15 cellular contexts compared by ENCODE assay signal in genomic region chr2:11094021-11094810, GRCh38.
DNase-seq lines count a peak whose midpoint lies in the region; TF ChIP-seq lines count a peak whose summit lies in the region.
"Had no signal": no experiment of that assay in that cellular context is flagged by ENCODE, and none has a peak within 500 bp of the region (broad histone marks: within the 10 kb centered on the region; RNA-seq: fewer than 3 reads in every experiment).

No MANE protein-coding gene starts in this region.

- no peak overlapping the region for H2BK120ac ChIP-seq in neuronal stem cell (ENCODE audit: low read depth, low read length)

- H3K27ac ChIP-seq in esophagus muscularis mucosa (replicated peaks in 1 of 4) (no peak overlapping the region), neuronal stem cell (replicated peaks; ENCODE audit: low read length) (no peak overlapping the region), caudate nucleus (ENCODE audit: low read depth, low read length) (no peak overlapping the region)
- H3K27ac ChIP-seq: BLaER1 had no signal

- H2AFZ ChIP-seq in neuronal stem cell (ENCODE audit: low read length) = peak overlapping the region; percentile 67

- TF ChIP-seq CTCF in esophagus muscularis mucosa (IDR thresholded peaks at IDR 0.05) = no peak

- H3K9me3 ChIP-seq in esophagus muscularis mucosa (no peaks in the 10 kb centered on the region), neuronal stem cell (replicated peaks in 1 of 2; ENCODE audit: control insufficient read depth in 2 of 2, insufficient read depth in 1 of 2, low read depth in 1 of 2, low read length in 2 of 2) (no peaks in the 10 kb centered on the region)
- H3K9me3 ChIP-seq: BLaER1, Caco-2 had no signal

- intact Hi-C loops in esophagus muscularis mucosa (cut with DNase I) = no loop called here

- H2AK5ac ChIP-seq in neuronal stem cell (ENCODE audit: low read depth, low read length) = no peak overlapping the region

- no peak for TF ChIP-seq EP300 in esophagus muscularis mucosa (IDR thresholded peaks at IDR 0.05)

- no peak for TF ChIP-seq POLR2A in esophagus muscularis mucosa (IDR thresholded peaks at IDR 0.05; ENCODE audit: low read depth)

- peak overlapping the region; percentile 19 for H2BK15ac ChIP-seq in neuronal stem cell (ENCODE audit: low read length)

- H3K79me1 ChIP-seq in neuronal stem cell (ENCODE audit: low read depth, low read length) = no peaks in the 10 kb centered on the region

- peak overlapping the region; percentile 73 for H2BK12ac ChIP-seq in neuronal stem cell (ENCODE audit: low read length)

- no peak overlapping the region for H4K8ac ChIP-seq in neuronal stem cell (ENCODE audit: low read depth, low read length)

- H3K4ac ChIP-seq in neuronal stem cell (ENCODE audit: low read length) = no peak overlapping the region

- DNase-seq in activated effector memory CD4-positive, alpha-beta T cell treated with anti-CD3 and anti-CD28 coated beads, Interleukin-2, amount 50 U/mL, for 16 hours = peak; percentile 60
- DNase-seq in activated effector memory CD4-positive, alpha-beta T cell treated with Interleukin-2 at 50 U/mL for 16 hours = no peak
- DNase-seq in esophagus muscularis mucosa (ENCODE audit: extremely low spot score) = peak; percentile 77
- DNase-seq in neuronal stem cell (ENCODE audit: low spot score) = no peak
- no peak for DNase-seq in caudate nucleus (lab: John Stamatoyannopoulos, UW)
- no peak for DNase-seq in NCI-H146 treated with DMSO at 0.1 percent for 48 hours (lab: John Stamatoyannopoulos, UW; ENCODE audit: unreplicated experiment)
- no peak for DNase-seq in occipital lobe (lab: John Stamatoyannopoulos, UW)
- DNase-seq: 8988T; AML-193; Caco-2; CD8-positive, alpha-beta memory T cell; HCEC 1CT; HFFc6 had no signal

- H3K4me2 ChIP-seq in neuronal stem cell (ENCODE audit: insufficient read depth, low read length, poor library complexity, severe bottlenecking) = no peak overlapping the region
- H3K4me2 ChIP-seq: BLaER1 had no signal

- no peak overlapping the region for H3K14ac ChIP-seq in neuronal stem cell (ENCODE audit: low read length)

- H3K9ac ChIP-seq in neuronal stem cell (ENCODE audit: low read depth, low read length, poor library complexity) = no peak overlapping the region
- H3K9ac ChIP-seq: BLaER1 had no signal

- no peak overlapping the region for H2BK5ac ChIP-seq in neuronal stem cell (ENCODE audit: low read length)

- H3K4me1 ChIP-seq in esophagus muscularis mucosa = no peaks in the 10 kb centered on the region
- H3K4me1 ChIP-seq in neuronal stem cell (ENCODE audit: control insufficient read depth in 2 of 2, insufficient read depth in 1 of 2, low read depth in 1 of 2, low read length in 2 of 2) = peaks cover 0 to 4% of the 10 kb centered on the region in 2 donors
- H3K4me1 ChIP-seq: BLaER1, Caco-2 had no signal

- H3K27me3 ChIP-seq in esophagus muscularis mucosa = peaks cover 0 to 8% (median 0%) of the 10 kb centered on the region in 4 donors
- H3K27me3 ChIP-seq in neuronal stem cell (ENCODE audit: control insufficient read depth in 3 of 3, insufficient read depth in 3 of 3, low read depth in 1 of 3, low read length in 3 of 3) = peaks cover 0 to 8% (median 0%) of the 10 kb centered on the region in 3 experiments
- H3K27me3 ChIP-seq: BLaER1 had no signal

- no peak overlapping the region for H3K18ac ChIP-seq in neuronal stem cell (ENCODE audit: low read length)

- H3K23ac ChIP-seq in neuronal stem cell (ENCODE audit: low read depth, low read length, poor library complexity) = no peak overlapping the region

- H4K91ac ChIP-seq in neuronal stem cell (ENCODE audit: low read depth, low read length, poor library complexity) = no peak overlapping the region

- H3K36me3 ChIP-seq in esophagus muscularis mucosa (no peaks in the 10 kb centered on the region), neuronal stem cell (replicated peaks in 1 of 2; ENCODE audit: control insufficient read depth in 2 of 2, insufficient read depth in 2 of 2, low read length in 2 of 2) (no peaks in the 10 kb centered on the region)
- H3K36me3 ChIP-seq: BLaER1 had no signal

- H3K4me3 ChIP-seq in esophagus muscularis mucosa = no peak overlapping the region
- H3K4me3 ChIP-seq in neuronal stem cell (ENCODE audit: low read length in 2 of 2) = no peak overlapping the region
- H3K4me3 ChIP-seq: BLaER1, GM12878 had no signal

- WGBS in esophagus muscularis mucosa = 72% methylated on average over 13 of the region's 19 CpGs
- no CpG with 5 or more reads among the region's 19 CpGs for WGBS in neuronal stem cell (ENCODE audit: extremely low coverage in 2 of 2, insufficient read length in 2 of 2, insufficient replicate concordance in 1 of 2), 2 donors

Comparison
In these comparisons a context has a peak if more than half of its experiments do, and no peak if none do; other contexts are left out.
1. DNase-seq: peak in activated effector memory CD4-positive, alpha-beta T cell treated with anti-CD3 and anti-CD28 coated beads, Interleukin-2, amount 50 U/mL, for 16 hours (single experiment) and esophagus muscularis mucosa (single experiment); none in activated effector memory CD4-positive, alpha-beta T cell treated with Interleukin-2 at 50 U/mL for 16 hours (single experiment), neuronal stem cell (single experiment), caudate nucleus (0 of 61), NCI-H146 treated with DMSO at 0.1 percent for 48 hours (single experiment) and occipital lobe (single experiment).